8 cellular contexts compared by ENCODE assay signal in genomic region chr19:2089727-2090053, GRCh38. TPM values are rescaled to one million over a fixed set of nuclear protein-coding genes. Genes with fewer than 3 reads are reported as not detected.
DNase-seq lines count a peak whose midpoint lies in the region; TF ChIP-seq lines count a peak whose summit lies in the region.

No MANE protein-coding gene starts in this region.

- H3K4me3 Mint-ChIP-seq in glutamatergic neuron (ENCODE audit: unreplicated experiment) = no peak overlapping the region

- peak overlapping the region; percentile 19 to 80 for H3K27ac ChIP-seq in coronary artery
- peak overlapping the region; percentile 54 for H3K27ac ChIP-seq in skeletal muscle tissue (ENCODE audit: low read depth, low read length)

- H3K27me3 Mint-ChIP-seq in glutamatergic neuron (ENCODE audit: unreplicated experiment) = peaks cover 3% of the 10 kb centered on the region

- H3K9ac ChIP-seq in skeletal muscle tissue (ENCODE audit: low read depth in 1 of 3, low read length in 3 of 3) = peak overlapping the region; percentile 33 to 43 (median 38)

- peaks cover 0 to 5% (median 4%) of the 10 kb centered on the region in 3 donors for H3K36me3 ChIP-seq in skeletal muscle tissue (ENCODE audit: control insufficient read depth in 3 of 3, insufficient read depth in 3 of 3, low read length in 3 of 3)

- no peaks in the 10 kb centered on the region for H3K36me3 Mint-ChIP-seq in glutamatergic neuron (ENCODE audit: unreplicated experiment)

- no peaks in the 10 kb centered on the region for H3K27me3 ChIP-seq in skeletal muscle tissue (ENCODE audit: control insufficient read depth in 3 of 3, insufficient read depth in 3 of 3, low read length in 3 of 3)

- peak overlapping the region; percentile 33; the same call in 1 of the 2 replicates for H3K4me3 ChIP-seq in Jurkat, Clone E6-1 (ENCODE audit: low read length)
- H3K4me3 ChIP-seq in coronary artery (no peak overlapping the region), skeletal muscle tissue (ENCODE audit: low read length in 3 of 3) (no peak overlapping the region)

- DNase-seq in Jurkat, Clone E6-1 (ENCODE audit: low read depth, low spot score) = no peak
- DNase-seq in coronary artery (ENCODE audit: low spot score) (no peak), glutamatergic neuron (no peak), retina (no peak), NCI-H345 treated with DMSO at 0.1 percent for 48 hours (lab: John Stamatoyannopoulos, UW; ENCODE audit: unreplicated experiment) (no peak)
- DNase-seq in stimulated activated CD4-positive, alpha-beta T cell treated with anti-CD3 and anti-CD28 coated beads, Interleukin-1b, Interleukin-23, amount 100 ng/mL, for 48 hours = no peak

- TF ChIP-seq CTCF in coronary artery (IDR thresholded peaks at IDR 0.05) (no peak), glutamatergic neuron (IDR thresholded peaks at IDR 0.05; ENCODE audit: partially characterized antibody, unreplicated experiment) (no peak)

- no peaks in the 10 kb centered on the region for H3K9me3 ChIP-seq in skeletal muscle tissue (ENCODE audit: control insufficient read depth in 3 of 3, low read length in 3 of 3)

- H3K4me1 Mint-ChIP-seq in glutamatergic neuron (ENCODE audit: low read depth, unreplicated experiment) = peaks cover 11% of the 10 kb centered on the region

- H3K27ac Mint-ChIP-seq in glutamatergic neuron (ENCODE audit: unreplicated experiment) = no peak overlapping the region

- TF ChIP-seq POLR2A in GM15510 (IDR thresholded peaks at IDR 0.05; ENCODE audit: borderline replicate concordance, extremely low read depth, insufficient read length) = peak; percentile 3

- peaks cover 18 to 53% (median 34%) of the 10 kb centered on the region in 3 donors for H3K4me1 ChIP-seq in skeletal muscle tissue (ENCODE audit: control insufficient read depth in 3 of 3, insufficient read depth in 3 of 3, low read length in 3 of 3)

- H3K9me3 Mint-ChIP-seq in glutamatergic neuron (ENCODE audit: unreplicated experiment) = peaks cover 2% of the 10 kb centered on the region

RNA-seq across cellular contexts. Expression of gene MOB3A, which starts 6.4 kb away (rescaled TPM):
- 31.1 TPM for polyA plus RNA-seq in Jurkat, Clone E6-1 (2012; ENCODE audit: insufficient read depth, insufficient read length)
- total RNA-seq in skeletal muscle tissue (12.0 TPM), glutamatergic neuron (ENCODE audit: unreplicated experiment) (66.0 TPM)

RNA-seq across cellular contexts. Expression of gene IZUMO4, which starts 7.0 kb away (rescaled TPM):
- 5.1 TPM for polyA plus RNA-seq in Jurkat, Clone E6-1 (2012; ENCODE audit: insufficient read depth, insufficient read length)
- total RNA-seq in skeletal muscle tissue = 2.1 TPM
- total RNA-seq in glutamatergic neuron (ENCODE audit: unreplicated experiment) = 10.6 TPM

RNA-seq across cellular contexts. Expression of gene MKNK2, which starts 38.6 kb away (rescaled TPM):
- 94.9 TPM for polyA plus RNA-seq in Jurkat, Clone E6-1 (2012; ENCODE audit: insufficient read depth, insufficient read length)
- total RNA-seq in skeletal muscle tissue (32.4 TPM), glutamatergic neuron (ENCODE audit: unreplicated experiment) (149 TPM)
